ENCODE assay signal across 30 cellular contexts in the genomic region with DNA sequence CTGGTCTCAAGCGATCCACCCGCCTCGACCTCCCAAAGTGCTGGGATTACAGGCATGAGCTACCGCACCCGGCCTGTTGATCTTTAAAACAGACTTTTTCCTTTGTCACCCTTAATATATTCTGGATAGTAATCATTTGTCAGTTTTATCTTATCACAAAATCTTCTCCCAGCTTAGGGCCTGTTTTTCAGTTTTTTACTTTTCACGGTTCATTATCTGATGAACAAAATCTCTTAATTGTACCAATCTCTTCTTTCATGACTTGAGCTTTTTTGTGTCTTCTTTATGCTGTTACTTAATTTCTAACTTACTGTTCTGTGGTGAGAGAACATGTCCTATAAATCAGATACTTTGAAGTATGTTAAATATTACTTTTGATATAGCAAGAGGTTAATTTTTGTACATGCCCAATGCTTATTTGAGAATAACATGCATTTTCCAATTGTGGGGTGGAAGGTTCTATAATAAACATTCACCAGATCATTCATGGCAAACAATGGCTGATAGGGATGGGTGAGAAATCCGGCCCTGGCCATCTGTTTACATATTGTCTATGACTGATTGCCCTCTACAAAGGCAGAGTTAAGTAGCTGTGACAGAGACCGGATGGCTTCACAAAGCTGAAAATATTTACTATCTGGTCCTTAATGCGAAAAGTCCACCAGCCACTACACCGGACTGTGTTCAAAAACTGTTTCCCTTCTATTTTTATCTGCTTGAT. TPM values are rescaled to one million over a fixed set of nuclear protein-coding genes. Genes with fewer than 3 reads are reported as not detected.
DNase-seq lines count a peak whose midpoint lies in the region; ATAC-seq, FAIRE-seq and TF ChIP-seq lines count a peak whose summit lies in the region.
"Had no signal": no experiment of that assay in that cellular context is flagged by ENCODE, and none has a peak within 500 bp of the region (broad histone marks: within the 10 kb centered on the region; RNA-seq: fewer than 3 reads in every experiment).

No MANE protein-coding gene starts in this region.

- H3K4me3 Mint-ChIP-seq in glutamatergic neuron (ENCODE audit: unreplicated experiment), result peak overlapping the region; percentile 65
- no peak overlapping the region for H3K4me3 Mint-ChIP-seq in activated CD8-positive, alpha-beta memory T cell treated with anti-CD3 and anti-CD28 coated beads, Interleukin-2, amount 10 ng/mL, durations not matched to agents 7 days and 5 days
- H3K4me3 Mint-ChIP-seq: activated naive CD8-positive, alpha-beta T cell treated with anti-CD3 and anti-CD28 coated beads, Interleukin-2, amount 50 U/mL, for 24 hours; activated T-cell treated with anti-CD3 and anti-CD28 coated beads, Interleukin-2, amount 50 U/mL, for 72 hours; effector memory CD8-positive, alpha-beta T cell; natural killer cell treated with Interleukin-12 subunit alpha and Interleukin-12 subunit beta and Interleukin-15 and Interleukin-18, amount 100 ng/mL, for 72 hours; stimulated activated memory B cell treated with anti-CD40 and anti-IgM and Interleukin-4, amounts not matched to agents 10 μg/mL and 1 μg/mL and 100 μg/mL, for 72 hours; T-helper 17 cell had no signal

- TF ChIP-seq CTCF in D721Med (IDR thresholded peaks at IDR 0.05; ENCODE audit: insufficient read depth, missing control alignments) (no peak), glutamatergic neuron (IDR thresholded peaks at IDR 0.05; ENCODE audit: partially characterized antibody, unreplicated experiment) (no peak)

- H3K9me3 Mint-ChIP-seq in glutamatergic neuron (ENCODE audit: unreplicated experiment), result peaks cover 7% of the 10 kb centered on the region
- H3K9me3 Mint-ChIP-seq in activated CD8-positive, alpha-beta memory T cell treated with anti-CD3 and anti-CD28 coated beads, Interleukin-2, amount 10 ng/mL, durations not matched to agents 7 days and 5 days (ENCODE audit: low read depth), result no peaks in the 10 kb centered on the region
- H3K9me3 Mint-ChIP-seq: effector memory CD8-positive, alpha-beta T cell; natural killer cell treated with Interleukin-12 subunit alpha and Interleukin-12 subunit beta and Interleukin-15 and Interleukin-18, amount 100 ng/mL, for 72 hours; stimulated activated memory B cell treated with anti-CD40 and anti-IgM and Interleukin-4, amounts not matched to agents 10 μg/mL and 1 μg/mL and 100 μg/mL, for 72 hours had no signal

- peak; percentile 87 for FAIRE-seq in D721Med (lab: Jason Lieb, UNC)
- FAIRE-seq: H54, TTC549 had no signal

- H3K36me3 Mint-ChIP-seq in glutamatergic neuron (ENCODE audit: unreplicated experiment), result peaks cover 15% of the 10 kb centered on the region
- H3K36me3 Mint-ChIP-seq in activated CD8-positive, alpha-beta memory T cell treated with anti-CD3 and anti-CD28 coated beads, Interleukin-2, amount 10 ng/mL, durations not matched to agents 7 days and 5 days, result no peaks in the 10 kb centered on the region
- H3K36me3 Mint-ChIP-seq: natural killer cell treated with Interleukin-12 subunit alpha and Interleukin-12 subunit beta and Interleukin-15 and Interleukin-18, amount 100 ng/mL, for 72 hours; stimulated activated memory B cell treated with anti-CD40 and anti-IgM and Interleukin-4, amounts not matched to agents 10 μg/mL and 1 μg/mL and 100 μg/mL, for 72 hours had no signal

- peaks cover 20% of the 10 kb centered on the region for H3K4me1 Mint-ChIP-seq in glutamatergic neuron (ENCODE audit: low read depth, unreplicated experiment)
- H3K4me1 Mint-ChIP-seq in activated CD8-positive, alpha-beta memory T cell treated with anti-CD3 and anti-CD28 coated beads, Interleukin-2, amount 10 ng/mL, durations not matched to agents 7 days and 5 days, result peaks cover 5% of the 10 kb centered on the region
- H3K4me1 Mint-ChIP-seq: stimulated activated memory B cell treated with anti-CD40 and anti-IgM and Interleukin-4, amounts not matched to agents 10 μg/mL and 1 μg/mL and 100 μg/mL, for 72 hours; T-helper 17 cell had no signal

- in situ Hi-C loops in G401 (cut with HindIII; ENCODE audit: low sequenced_read_pairs), result no loop called here

- DNase-seq in D721Med (ENCODE audit: insufficient read length, low spot score), result no peak
- peak; percentile 69 for DNase-seq in NCI-H146 treated with DMSO at 0.1 percent for 48 hours (lab: John Stamatoyannopoulos, UW; ENCODE audit: unreplicated experiment)
- peak; percentile 81 for DNase-seq in NCI-H82 treated with DMSO at 0.1 percent for 48 hours (lab: John Stamatoyannopoulos, UW; ENCODE audit: unreplicated experiment)
- DNase-seq in glutamatergic neuron, result no peak
- no peak for DNase-seq in G401 (ENCODE audit: low spot score)
- DNase-seq in activated CD8-positive, alpha-beta memory T cell treated with anti-CD3 and anti-CD28 coated beads, Interleukin-2, amount 10 ng/mL, durations not matched to agents 7 days and 5 days, result no peak
- DNase-seq: activated naive CD4-positive, alpha-beta T cell; activated naive CD8-positive, alpha-beta T cell treated with anti-CD3 and anti-CD28 coated beads, Interleukin-2, amount 50 U/mL, for 24 hours; activated T-cell treated with anti-CD3 and anti-CD28 coated beads, Interleukin-2, amount 50 U/mL, for 72 hours; C1 segment of cervical spinal cord; Caco-2; caudate nucleus; effector memory CD8-positive, alpha-beta T cell; erythroblast; KG1; left colon; NCI-H1105; NCI-H2081 treated with DMSO at 0.1 percent for 48 hours; NCI-H446 treated with DMSO at 0.1 percent for 48 hours; occipital lobe; RPMI8226; substantia nigra; T-helper 17 cell had no signal

- no peak for ATAC-seq in activated CD8-positive, alpha-beta memory T cell treated with anti-CD3 and anti-CD28 coated beads, Interleukin-2, amount 10 ng/mL, durations not matched to agents 7 days and 5 days
- no peak for ATAC-seq in GM21360 (IDR thresholded peaks at IDR 0.05; ENCODE audit: unreplicated experiment)
- ATAC-seq: activated naive CD8-positive, alpha-beta T cell treated with anti-CD3 and anti-CD28 coated beads, Interleukin-2, amount 50 U/mL, for 24 hours; activated T-cell treated with anti-CD3 and anti-CD28 coated beads, Interleukin-2, amount 50 U/mL, for 72 hours; effector memory CD8-positive, alpha-beta T cell; left colon; natural killer cell treated with Interleukin-12 subunit alpha and Interleukin-12 subunit beta and Interleukin-15 and Interleukin-18, amount 100 ng/mL, for 72 hours; stimulated activated memory B cell treated with anti-CD40 and anti-IgM and Interleukin-4, amounts not matched to agents 10 μg/mL and 1 μg/mL and 100 μg/mL, for 72 hours; T-helper 17 cell had no signal

- CTCF ChIA-PET in activated CD8-positive, alpha-beta memory T cell treated with anti-CD3 and anti-CD28 coated beads, Interleukin-2, amount 10 ng/mL, durations not matched to agents 7 days and 5 days (lab: Charles Lee), result interaction anchor here (1.2 kb wide), 1 partner anchor 58 kb away, joined by 4 read pairs; no protein-coding TSS in a partner anchor

- H3K27ac Mint-ChIP-seq in glutamatergic neuron (ENCODE audit: unreplicated experiment), result peak overlapping the region; percentile 91
- H3K27ac Mint-ChIP-seq in activated CD8-positive, alpha-beta memory T cell treated with anti-CD3 and anti-CD28 coated beads, Interleukin-2, amount 10 ng/mL, durations not matched to agents 7 days and 5 days, result no peak overlapping the region
- H3K27ac Mint-ChIP-seq: activated naive CD8-positive, alpha-beta T cell treated with anti-CD3 and anti-CD28 coated beads, Interleukin-2, amount 50 U/mL, for 24 hours; activated T-cell treated with anti-CD3 and anti-CD28 coated beads, Interleukin-2, amount 50 U/mL, for 72 hours; effector memory CD8-positive, alpha-beta T cell; natural killer cell treated with Interleukin-12 subunit alpha and Interleukin-12 subunit beta and Interleukin-15 and Interleukin-18, amount 100 ng/mL, for 72 hours; stimulated activated memory B cell treated with anti-CD40 and anti-IgM and Interleukin-4, amounts not matched to agents 10 μg/mL and 1 μg/mL and 100 μg/mL, for 72 hours; T-helper 17 cell had no signal

- H3K27me3 Mint-ChIP-seq in glutamatergic neuron (ENCODE audit: unreplicated experiment), result peaks cover 4% of the 10 kb centered on the region
- H3K27me3 Mint-ChIP-seq in activated CD8-positive, alpha-beta memory T cell treated with anti-CD3 and anti-CD28 coated beads, Interleukin-2, amount 10 ng/mL, durations not matched to agents 7 days and 5 days, result peaks cover 46% of the 10 kb centered on the region

RNA-seq across cellular contexts. Expression of a gene that starts 5.3 kb away (rescaled TPM):
- total RNA-seq in glutamatergic neuron (ENCODE audit: unreplicated experiment), result 1.2 TPM
- 0.34 TPM in 1 of 2 replicates, not detected in the other for total RNA-seq in G401 (2014; rRNA removed; shearing (Covaris generic))
- under 1 TPM in 1 of 2 experiments, not detected in 1; 0.06 TPM for total RNA-seq in activated CD8-positive, alpha-beta memory T cell treated with anti-CD3 and anti-CD28 coated beads, Interleukin-2, amount 10 ng/mL, durations not matched to agents 7 days and 5 days
- total RNA-seq: Caco-2, HT1080, MCF 10A, T-helper 17 cell had no signal

RNA-seq across cellular contexts. Expression of a gene that starts 27.0 kb away (rescaled TPM):
- 31.3 TPM for total RNA-seq in glutamatergic neuron (ENCODE audit: unreplicated experiment)
- total RNA-seq in G401 (2014; rRNA removed; shearing (Covaris generic)), result 7.3 and 14.8 TPM in 2 replicates
- under 1 TPM in 1 of 2 experiments, not detected in 1; 0.12 TPM for total RNA-seq in activated CD8-positive, alpha-beta memory T cell treated with anti-CD3 and anti-CD28 coated beads, Interleukin-2, amount 10 ng/mL, durations not matched to agents 7 days and 5 days
- total RNA-seq: Caco-2, MCF 10A had no signal

Comparison
In these comparisons a context has a peak if more than half of its experiments do, and no peak if none do; other contexts are left out.
1. DNase-seq: peak in NCI-H146 treated with DMSO at 0.1 percent for 48 hours (single experiment) and NCI-H82 treated with DMSO at 0.1 percent for 48 hours (single experiment); none in D721Med (single experiment), glutamatergic neuron (single experiment), G401 (single experiment) and activated CD8-positive, alpha-beta memory T cell treated with anti-CD3 and anti-CD28 coated beads, Interleukin-2, amount 10 ng/mL, durations not matched to agents 7 days and 5 days (single experiment).